Comparison of ENCODE assay signal across 25 cellular contexts in the genomic region with DNA sequence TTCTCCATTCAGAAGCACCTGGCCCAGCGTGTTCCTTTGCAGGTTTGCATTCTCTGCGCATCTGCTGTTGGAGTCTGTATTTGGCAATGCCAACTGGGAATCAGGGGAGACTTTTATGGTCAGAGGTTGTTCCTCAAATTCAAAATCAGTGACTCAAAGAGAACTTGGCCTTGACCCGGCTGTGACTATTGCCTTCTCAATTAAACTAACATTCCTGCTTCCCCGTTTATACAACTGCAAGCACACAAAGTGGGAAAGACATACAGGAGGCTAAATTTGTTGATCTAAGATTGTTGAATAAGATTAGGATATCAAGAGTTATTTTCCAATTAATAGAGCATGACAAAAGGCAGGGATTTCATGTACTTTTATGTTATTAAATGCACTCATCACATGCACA.
"Had no signal": no experiment of that assay in that cellular context is flagged by ENCODE, and none has a peak within 500 bp of the region (broad histone marks: within the 10 kb centered on the region; RNA-seq: fewer than 3 reads in every experiment).

No MANE protein-coding gene starts in this region.

- DNase-seq: colonic mucosa; cortex of kidney; effector CD8-positive, alpha-beta T cell; effector memory CD8-positive, alpha-beta T cell; endodermal cell; erythroblast; esophagus squamous epithelium; foreskin fibroblast; foreskin melanocyte; gastrocnemius medialis; glutamatergic neuron; head of caudate nucleus; heart right ventricle; hippocampal formation; left cardiac atrium; left lung; left ventricle myocardium superior; lower lobe of right lung; mesenchymal stem cell; mucosa of descending colon; naive B cell had no signal

- H3K27ac ChIP-seq: colonic mucosa, epithelial cell of prostate, esophagus squamous epithelium, gastrocnemius medialis, heart right ventricle, left lung, lower lobe of right lung had no signal

- H3K4me3 ChIP-seq: colonic mucosa, esophagus squamous epithelium, gastrocnemius medialis, heart right ventricle, left lung, lower lobe of right lung, mucosa of descending colon had no signal

- FAIRE-seq: endometrium, islet of Langerhans, keratinocyte had no signal

- H3K27me3 ChIP-seq: colonic mucosa, gastrocnemius medialis had no signal

- H3K4me1 ChIP-seq: colonic mucosa, gastrocnemius medialis, heart right ventricle, left lung, lower lobe of right lung had no signal

- ATAC-seq: effector memory CD8-positive, alpha-beta T cell; gastrocnemius medialis; heart right ventricle; left cardiac atrium; left lung; left ventricle myocardium superior; lower lobe of right lung; mucosa of descending colon had no signal

- H3K9me3 ChIP-seq: colonic mucosa, esophagus squamous epithelium, gastrocnemius medialis, lower lobe of right lung, mucosa of descending colon had no signal

- H3K36me3 ChIP-seq: colonic mucosa, esophagus squamous epithelium, gastrocnemius medialis, heart right ventricle, left lung, lower lobe of right lung had no signal
